8 cellular contexts compared by ENCODE assay signal in the genomic region with DNA sequence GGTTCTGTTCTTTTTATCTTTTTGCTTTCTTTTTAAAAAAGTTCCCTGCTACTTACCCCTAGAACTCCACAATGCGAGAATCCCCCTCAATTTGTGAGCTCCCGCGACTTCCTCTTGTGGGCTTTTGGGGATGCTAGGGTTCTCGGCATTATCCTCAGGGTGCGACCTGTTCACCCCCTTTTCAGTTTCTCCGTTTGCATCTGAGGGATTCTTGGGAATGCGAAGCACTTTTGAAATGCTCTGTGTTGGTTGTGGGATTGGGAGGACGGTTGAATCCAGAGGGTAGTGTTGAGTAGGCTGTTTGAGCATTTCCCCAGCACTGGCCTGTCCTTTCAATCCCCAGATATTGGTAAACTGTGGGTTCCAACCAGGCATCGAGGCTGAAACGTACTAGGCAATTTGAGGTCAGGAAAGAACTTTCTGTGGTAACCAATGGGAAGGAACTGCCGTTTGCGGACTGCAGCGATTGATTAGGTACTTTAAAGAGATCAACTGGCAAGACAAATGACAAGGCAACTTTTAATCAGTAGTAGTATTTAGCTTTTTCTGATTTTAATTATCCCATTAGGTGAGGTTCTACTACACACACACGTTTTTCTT. TPM values are rescaled to one million over a fixed set of nuclear protein-coding genes. Genes with fewer than 3 reads are reported as not detected.
DNase-seq lines count a peak whose midpoint lies in the region; ATAC-seq, FAIRE-seq and TF ChIP-seq lines count a peak whose summit lies in the region.

No MANE protein-coding gene starts in this region.

- CTCF ChIA-PET in K562 (lab: Yijun Ruan, JAX; ENCODE audit: low intra/inter-chr PET ratio) = no interaction called here

- no peak for TF ChIP-seq POLR2A in K562 (conservative IDR thresholded peaks at IDR 0.05)

- POLR2A ChIA-PET in K562 (lab: Yijun Ruan, JAX) = interaction anchor here (0.6 to 1.4 kb wide), 13 partner anchors 11 to 470 kb away, joined by 3 to 4 read pairs (median 3); no protein-coding TSS in a partner anchor

- in situ Hi-C loops in K562 (cut with MboI) = no loop called here

- ATAC-seq in HG02588 (IDR thresholded peaks at IDR 0.05; ENCODE audit: unreplicated experiment) (peak; percentile 1), K562 (peak; percentile 38)

- no peak for TF ChIP-seq RAD21 in K562 (CRISPR knock-in tag; conservative IDR thresholded peaks at IDR 0.05 in 1 of 2, IDR thresholded peaks at IDR 0.05 in 1 of 2)

- H3K9me3 ChIP-seq in K562 (replicated peaks; ENCODE audit: control insufficient read depth, insufficient read depth, low read depth, low read length) = no peaks in the 10 kb centered on the region

- intact Hi-C loops in K562 (cut with micrococcal nuclease) = no loop called here

- H3K79me2 ChIP-seq in K562 (ENCODE audit: control insufficient read depth, insufficient read depth, low read length) = peaks cover 72% of the 10 kb centered on the region

- H4K20me1 ChIP-seq in K562 (replicated peaks; ENCODE audit: control insufficient read depth, insufficient read depth, low read length) = no peaks in the 10 kb centered on the region; the same call in 1 of the 2 replicates

- H3K4me1 ChIP-seq in K562 (replicated peaks in 1 of 2; ENCODE audit: control insufficient read depth in 2 of 2, insufficient read depth in 2 of 2, low read length in 2 of 2) = no peaks in the 10 kb centered on the region

- H3K4me3 ChIP-seq in K562 = peak overlapping the region; percentile 93
- peak overlapping the region; percentile 57 for H3K4me3 ChIP-seq in kidney epithelial cell (ENCODE audit: low read depth, low read length)

- no peak for TF ChIP-seq CTCF in K562 (IDR thresholded peaks at IDR 0.05 in 2 of 3, conservative IDR thresholded peaks at IDR 0.05 in 1 of 3; ENCODE audit: insufficient read depth in 2 of 3, low read depth in 1 of 3, low read length in 3 of 3)
- no peak for TF ChIP-seq CTCF in kidney epithelial cell (IDR thresholded peaks at IDR 0.05; ENCODE audit: insufficient read depth, low read length, poor library complexity, severe bottlenecking)

- DNase-seq in SHP77 (lab: John Stamatoyannopoulos, UW) = peak; percentile 40 to 51
- DNase-seq in SHP77 treated with DMSO at 0.1 percent for 48 hours (lab: John Stamatoyannopoulos, UW) = no peak
- DNase-seq in NCI-H69 (lab: John Stamatoyannopoulos, UW) = peak; percentile 63
- peak; percentile 18 to 64 (median 28) for DNase-seq in K562 (ENCODE audit: extremely low read depth in 1 of 4, low spot score in 3 of 4)
- no peak for DNase-seq in kidney epithelial cell (ENCODE audit: low read depth)
- DNase-seq in A172 (ENCODE audit: low spot score) = no peak

- H2AFZ ChIP-seq in K562 (ENCODE audit: low read depth, low read length) = peak overlapping the region; percentile 87

- H3K27ac ChIP-seq in K562 (ENCODE audit: extremely low read depth, low read depth, low read length) = peak overlapping the region; percentile 96
- H3K27ac ChIP-seq in temporal lobe (ENCODE audit: low read depth, low read length) = peak overlapping the region; percentile 66

- WGBS in K562 (ENCODE audit: insufficient coverage, low coverage, missing lambda C conversion rate) = 2% methylated on average over 14 of the region's 14 CpGs

- peak overlapping the region; percentile 89 for H3K4me2 ChIP-seq in K562 (ENCODE audit: insufficient read depth, low read length)

- TF ChIP-seq EP300 in K562 (IDR thresholded peaks at IDR 0.05; ENCODE audit: low read length) = peak; percentile 21; the same call in 1 of the 2 replicates

- H3K9ac ChIP-seq in K562 (ENCODE audit: insufficient read depth in 1 of 2, low read depth in 2 of 2, low read length in 2 of 2) = peak overlapping the region; percentile 86 to 98; a peak in 3 of 4 replicates

- BruUV-seq in K562 (replicated peaks; lab: Mats Ljungman, UMichigan) = TSS peak; percentile 82

- no peaks in the 10 kb centered on the region for H3K27me3 ChIP-seq in K562 (ENCODE audit: control insufficient read depth in 2 of 2, insufficient read depth in 2 of 2, low read length in 2 of 2)
- no peaks in the 10 kb centered on the region for H3K27me3 ChIP-seq in kidney epithelial cell (ENCODE audit: control insufficient read depth, insufficient read depth, low read length)

- H3K36me3 ChIP-seq in K562 (ENCODE audit: control insufficient read depth, insufficient read depth, low read length) = peaks cover 32% of the 10 kb centered on the region; the same call in 2 of the 3 replicates
- no peaks in the 10 kb centered on the region for H3K36me3 ChIP-seq in kidney epithelial cell (ENCODE audit: control insufficient read depth, insufficient read depth, low read length)

- FAIRE-seq in K562 (lab: Jason Lieb, UNC) = peak; percentile 67

- no peaks in the 10 kb centered on the region for H3K9me1 ChIP-seq in K562 (ENCODE audit: control insufficient read depth, insufficient read depth, low read length)

TF ChIP-seq in K562, 482 proteins besides CTCF, POLR2A, EP300 and RAD21 (continues in another document):
- TF ChIP-seq ELF1 (tag; IDR thresholded peaks at IDR 0.05) (peak; percentile 66), POLR2AphosphoS5 (IDR thresholded peaks at IDR 0.05; ENCODE audit: control insufficient read depth, insufficient read depth, low read depth, low read length) (peak; percentile 46; the same call in 1 of the 2 replicates), RBM25 (IDR thresholded peaks at IDR 0.05; ENCODE audit: low read depth, low read length, severe bottlenecking) (no peak), BRD4 (IDR thresholded peaks at IDR 0.05) (no peak)

RNA-seq across cellular contexts. Expression of a gene that starts 0.4 kb away (rescaled TPM):
- total RNA-seq in K562 (2011; cell fraction: chromatin; rRNA removed; ENCODE audit: low replicate concordance) = 5.5 and 26.9 TPM in 2 replicates
- total RNA-seq in K562 (2011; cell fraction: nucleolus; rRNA removed) = 2.5 and 2.9 TPM in 2 replicates
- 9.6 and 14.4 TPM in 2 replicates for total RNA-seq in K562 (2011; cell fraction: nucleoplasm; rRNA removed)
- total RNA-seq in K562 (2014; rRNA removed) (12.5 and 13.6 TPM in 2 replicates), K562 (2014; rRNA removed; fragmentation: Illumina TruSeq; extraction: Trizol) (28.8 and 35.1 TPM in 2 replicates), K562 (2015; rRNA removed; fragmentation: Illumina TruSeq; extraction: Trizol) (23.5 and 26.0 TPM in 2 replicates), K562 (2021) (15.4 and 15.7 TPM in 2 replicates), kidney epithelial cell (7.6 and 7.8 TPM in 2 replicates), temporal lobe (8.1 TPM)
- polyA plus RNA-seq in K562 (2011; rRNA removed) (13.4 and 18.1 TPM in 2 replicates), K562 (2014; fragmentation: Illumina TruSeq; extraction: Trizol) (19.3 and 22.4 TPM in 2 replicates), K562 (2014; fragmentation: Nextera tagmentation; extraction: Ambion mirVana) (10 to 100 TPM; 57.5 to 61.6 TPM), K562 (2014; rRNA removed) (16.9 and 18.4 TPM in 2 replicates)
- 1.5 and 4.4 TPM in 2 replicates for polyA plus RNA-seq in K562 (2011; cell fraction: cytosol; rRNA removed)
- polyA plus RNA-seq in K562 (2011; cell fraction: nucleus; rRNA removed) = 2.3 and 3.7 TPM in 2 replicates
- 16.3 and 16.4 TPM in 2 replicates for polyA plus RNA-seq in K562 (2012)
- polyA minus RNA-seq in K562 (2011; rRNA and poly(A)+ RNA removed) = 13.9 and 16.1 TPM in 2 replicates
- 1.5 and 1.8 TPM in 2 replicates for polyA minus RNA-seq in K562 (2011; cell fraction: cytosol; rRNA and poly(A)+ RNA removed)
- polyA minus RNA-seq in K562 (2011; cell fraction: nucleus; rRNA and poly(A)+ RNA removed) = 11.6 and 22.7 TPM in 2 replicates
- 34.0 and 47.7 TPM in 2 replicates for total RNA-seq in A172 (2014; rRNA removed; shearing (Covaris generic))

RNA-seq across cellular contexts. Expression of a gene that starts 0.6 kb away (rescaled TPM):
- total RNA-seq in K562 (2011; cell fraction: chromatin; rRNA removed; ENCODE audit: low replicate concordance) = 7.1 and 39.6 TPM in 2 replicates
- 6.0 and 9.2 TPM in 2 replicates for total RNA-seq in K562 (2011; cell fraction: nucleolus; rRNA removed)
- 26.5 and 49.0 TPM in 2 replicates for total RNA-seq in K562 (2011; cell fraction: nucleoplasm; rRNA removed)
- 35.3 and 38.8 TPM in 2 replicates for total RNA-seq in K562 (2014; rRNA removed)
- total RNA-seq in K562 (2014; rRNA removed; fragmentation: Illumina TruSeq; extraction: Trizol) = 110 and 140 TPM in 2 replicates
- 60.5 and 64.4 TPM in 2 replicates for total RNA-seq in K562 (2015; rRNA removed; fragmentation: Illumina TruSeq; extraction: Trizol)
- 110 and 113 TPM in 2 replicates for total RNA-seq in K562 (2021)
- polyA plus RNA-seq in K562 (2011; rRNA removed) = 106 and 122 TPM in 2 replicates
- 11.4 and 41.5 TPM in 2 replicates for polyA plus RNA-seq in K562 (2011; cell fraction: cytosol; rRNA removed)
- 13.8 and 38.3 TPM in 2 replicates for polyA plus RNA-seq in K562 (2011; cell fraction: nucleus; rRNA removed)
- polyA plus RNA-seq in K562 (2012) = 78.5 and 79.9 TPM in 2 replicates
- polyA plus RNA-seq in K562 (2014; fragmentation: Illumina TruSeq; extraction: Trizol) = 64.4 and 87.1 TPM in 2 replicates
- polyA plus RNA-seq in K562 (2014; fragmentation: Nextera tagmentation; extraction: Ambion mirVana) = 100 to 1,000 TPM; 367 to 458 TPM
- 56.5 and 60.0 TPM in 2 replicates for polyA plus RNA-seq in K562 (2014; rRNA removed)
- polyA minus RNA-seq in K562 (2011; rRNA and poly(A)+ RNA removed) = 57.6 and 59.6 TPM in 2 replicates
- 16.3 and 21.5 TPM in 2 replicates for polyA minus RNA-seq in K562 (2011; cell fraction: cytosol; rRNA and poly(A)+ RNA removed)
- 19.7 and 38.0 TPM in 2 replicates for polyA minus RNA-seq in K562 (2011; cell fraction: nucleus; rRNA and poly(A)+ RNA removed)
- total RNA-seq in kidney epithelial cell = 40.2 and 46.0 TPM in 2 replicates
- total RNA-seq in temporal lobe = 91.2 TPM
- total RNA-seq in A172 (2014; rRNA removed; shearing (Covaris generic)) = 122 and 139 TPM in 2 replicates

Comparison
In these comparisons a context has a peak if more than half of its experiments do, and no peak if none do; other contexts are left out.
1. DNase-seq: peak in SHP77 (2 of 2), NCI-H69 (single experiment) and K562 (4 of 4); none in SHP77 treated with DMSO at 0.1 percent for 48 hours (single experiment), kidney epithelial cell (single experiment) and A172 (single experiment).